In the genomic region with DNA sequence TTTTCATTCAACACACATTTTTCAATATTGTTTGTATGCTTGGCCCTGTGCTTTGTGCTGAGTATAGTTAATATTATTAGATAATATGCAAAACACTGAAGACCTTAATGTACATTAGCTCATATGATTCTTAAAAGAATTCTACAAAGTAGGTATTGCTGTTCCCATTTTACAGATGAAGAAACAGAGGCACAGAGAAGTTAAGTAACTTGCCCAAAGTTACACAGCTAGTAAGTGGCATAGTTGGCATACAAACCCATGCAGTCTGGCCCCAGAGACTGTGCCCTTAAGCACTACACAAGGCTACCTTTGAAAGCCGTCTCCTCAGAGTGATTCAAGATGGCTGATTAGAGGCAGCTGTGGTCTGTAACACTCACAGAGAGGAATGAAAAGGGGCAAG, we compare ENCODE assay signal across 39 cellular contexts.
"Had no signal": no experiment of that assay in that cellular context is flagged by ENCODE, and none has a peak within 500 bp of the region (broad histone marks: within the 10 kb centered on the region; RNA-seq: fewer than 3 reads in every experiment).

No MANE protein-coding gene starts in this region.

- ATAC-seq: activated naive CD4-positive, alpha-beta T cell treated with anti-CD3 and anti-CD28 coated beads, Interleukin-2, amount 50 U/mL, for 72 hours; activated naive CD8-positive, alpha-beta T cell treated with anti-CD3 and anti-CD28 coated beads, Interleukin-2, amount 50 U/mL, for 24 hours; activated T-cell treated with anti-CD3 and anti-CD28 coated beads, Interleukin-2, amount 50 U/mL, for 4 hours; activated T-cell treated with anti-CD3 and anti-CD28 coated beads, Interleukin-2, amount 50 U/mL, for 72 hours; activated T-helper 17 cell treated with anti-CD3 and anti-CD28 coated beads, Interleukin-2, amount 50 U/mL, for 72 hours; body of pancreas had no signal

- H3K4me1 ChIP-seq: adrenal gland, ascending aorta, body of pancreas, breast epithelium had no signal

- H3K4me3 ChIP-seq: adrenal gland, ascending aorta, body of pancreas, breast epithelium, cardiac muscle cell had no signal

- H3K36me3 Mint-ChIP-seq: activated naive CD4-positive, alpha-beta T cell treated with anti-CD3 and anti-CD28 coated beads, Interleukin-2, amount 10 ng/mL, durations not matched to agents 7 days and 5 days; activated naive CD4-positive, alpha-beta T cell treated with anti-CD3 and anti-CD28 coated beads, Interleukin-2, amount 50 U/mL, for 24 hours; activated naive CD4-positive, alpha-beta T cell treated with anti-CD3 and anti-CD28 coated beads, Interleukin-2, amount 50 U/mL, for 72 hours; activated naive CD8-positive, alpha-beta T cell; activated naive CD8-positive, alpha-beta T cell treated with anti-CD3 and anti-CD28 coated beads for 36 hours; activated naive CD8-positive, alpha-beta T cell treated with anti-CD3 and anti-CD28 coated beads, Interleukin-2, amount 10 ng/mL, durations not matched to agents 7 days and 5 days; brain had no signal

- H3K4me1 Mint-ChIP-seq: activated naive CD4-positive, alpha-beta T cell treated with anti-CD3 and anti-CD28 coated beads, Interleukin-2, amount 10 ng/mL, durations not matched to agents 7 days and 5 days; activated naive CD4-positive, alpha-beta T cell treated with anti-CD3 and anti-CD28 coated beads, Interleukin-2, amount 50 U/mL, for 24 hours; activated naive CD8-positive, alpha-beta T cell treated with anti-CD3 and anti-CD28 coated beads for 36 hours; activated naive CD8-positive, alpha-beta T cell treated with anti-CD3 and anti-CD28 coated beads, Interleukin-2, amount 10 ng/mL, durations not matched to agents 7 days and 5 days; activated naive CD8-positive, alpha-beta T cell treated with anti-CD3 and anti-CD28 coated beads, Interleukin-2, amount 50 U/mL, for 24 hours; activated T-helper 17 cell treated with anti-CD3 and anti-CD28 coated beads, Interleukin-2, amount 50 U/mL, for 72 hours; brain; central memory CD8-positive, alpha-beta T cell had no signal

- H3K27me3 Mint-ChIP-seq: activated naive CD4-positive, alpha-beta T cell treated with anti-CD3 and anti-CD28 coated beads, Interleukin-2, amount 10 ng/mL, durations not matched to agents 7 days and 5 days; activated naive CD4-positive, alpha-beta T cell treated with anti-CD3 and anti-CD28 coated beads, Interleukin-2, amount 50 U/mL, for 24 hours; activated naive CD8-positive, alpha-beta T cell treated with anti-CD3 and anti-CD28 coated beads, Interleukin-2, amount 10 ng/mL, durations not matched to agents 7 days and 5 days; activated naive CD8-positive, alpha-beta T cell treated with anti-CD3 and anti-CD28 coated beads, Interleukin-2, amount 50 U/mL, for 24 hours; activated T-helper 17 cell treated with anti-CD3 and anti-CD28 coated beads, Interleukin-2, amount 50 U/mL, for 72 hours; central memory CD8-positive, alpha-beta T cell had no signal

- H3K36me3 ChIP-seq: adrenal gland, ascending aorta, brain microvascular endothelial cell, breast epithelium, cardiac muscle cell had no signal

- H3K27ac Mint-ChIP-seq: activated naive CD4-positive, alpha-beta T cell treated with anti-CD3 and anti-CD28 coated beads, Interleukin-2, amount 10 ng/mL, durations not matched to agents 7 days and 5 days; activated naive CD4-positive, alpha-beta T cell treated with anti-CD3 and anti-CD28 coated beads, Interleukin-2, amount 50 U/mL, for 24 hours; activated naive CD4-positive, alpha-beta T cell treated with anti-CD3 and anti-CD28 coated beads, Interleukin-2, amount 50 U/mL, for 72 hours; activated naive CD8-positive, alpha-beta T cell; activated naive CD8-positive, alpha-beta T cell treated with anti-CD3 and anti-CD28 coated beads for 36 hours; activated naive CD8-positive, alpha-beta T cell treated with anti-CD3 and anti-CD28 coated beads, Interleukin-2, amount 10 ng/mL, durations not matched to agents 7 days and 5 days; activated naive CD8-positive, alpha-beta T cell treated with anti-CD3 and anti-CD28 coated beads, Interleukin-2, amount 50 U/mL, for 24 hours; activated T-cell treated with anti-CD3 and anti-CD28 coated beads, Interleukin-2, amount 50 U/mL, for 24 hours; activated T-cell treated with anti-CD3 and anti-CD28 coated beads, Interleukin-2, amount 50 U/mL, for 72 hours; activated T-helper 1 cell treated with anti-CD3 and anti-CD28 coated beads, Interleukin-12 subunit alpha, Interleukin-12 subunit beta, Interleukin-2, Interleukin-4 antibody, amounts not matched to agents 30 ng/mL and 10 ng/mL and 1 ng/mL, durations not matched to agents 14 hours and 24 hours and 36 hours; activated T-helper 17 cell treated with anti-CD3 and anti-CD28 coated beads, Interleukin-2, amount 50 U/mL, for 72 hours; activated T-helper 2 cell treated with anti-CD3 and anti-CD28 coated beads, Interferon-gamma antibody, Interleukin-2, Interleukin-4, amounts not matched to agents 10 μg/mL and 5 μg/mL and 100 μg/mL, durations not matched to agents 14 hours and 24 hours and 36 hours; brain had no signal

- H3K27ac ChIP-seq: adrenal gland, ascending aorta, body of pancreas, brain microvascular endothelial cell, breast epithelium, cardiac muscle cell had no signal

- H3K4me3 Mint-ChIP-seq: activated naive CD4-positive, alpha-beta T cell treated with anti-CD3 and anti-CD28 coated beads for 36 hours; activated naive CD4-positive, alpha-beta T cell treated with anti-CD3 and anti-CD28 coated beads, Interleukin-2, amount 10 ng/mL, durations not matched to agents 7 days and 5 days; activated naive CD4-positive, alpha-beta T cell treated with anti-CD3 and anti-CD28 coated beads, Interleukin-2, amount 50 U/mL, for 24 hours; activated naive CD8-positive, alpha-beta T cell; activated naive CD8-positive, alpha-beta T cell treated with anti-CD3 and anti-CD28 coated beads for 36 hours; activated naive CD8-positive, alpha-beta T cell treated with anti-CD3 and anti-CD28 coated beads, Interleukin-2, amount 10 ng/mL, durations not matched to agents 7 days and 5 days; activated naive CD8-positive, alpha-beta T cell treated with anti-CD3 and anti-CD28 coated beads, Interleukin-2, amount 50 U/mL, for 24 hours; activated T-cell treated with anti-CD3 and anti-CD28 coated beads, Interleukin-2, amount 50 U/mL, for 24 hours; activated T-cell treated with anti-CD3 and anti-CD28 coated beads, Interleukin-2, amount 50 U/mL, for 4 hours; activated T-cell treated with anti-CD3 and anti-CD28 coated beads, Interleukin-2, amount 50 U/mL, for 72 hours; activated T-helper 1 cell treated with anti-CD3 and anti-CD28 coated beads, Interleukin-12 subunit alpha, Interleukin-12 subunit beta, Interleukin-2, Interleukin-4 antibody, amounts not matched to agents 30 ng/mL and 10 ng/mL and 1 ng/mL, durations not matched to agents 14 hours and 24 hours and 36 hours; activated T-helper 17 cell treated with anti-CD3 and anti-CD28 coated beads, Interleukin-2, amount 50 U/mL, for 72 hours; brain; central memory CD8-positive, alpha-beta T cell had no signal

- H3K27me3 ChIP-seq: ascending aorta, body of pancreas, brain microvascular endothelial cell, cardiac muscle cell had no signal

- FAIRE-seq: astrocyte, bronchial epithelial cell had no signal

- H3K9me3 Mint-ChIP-seq: activated naive CD4-positive, alpha-beta T cell treated with anti-CD3 and anti-CD28 coated beads for 36 hours; activated naive CD4-positive, alpha-beta T cell treated with anti-CD3 and anti-CD28 coated beads, Interleukin-2, amount 10 ng/mL, durations not matched to agents 7 days and 5 days; activated naive CD4-positive, alpha-beta T cell treated with anti-CD3 and anti-CD28 coated beads, Interleukin-2, amount 50 U/mL, for 24 hours; activated naive CD8-positive, alpha-beta T cell treated with anti-CD3 and anti-CD28 coated beads, Interleukin-2, amount 10 ng/mL, durations not matched to agents 7 days and 5 days; activated naive CD8-positive, alpha-beta T cell treated with anti-CD3 and anti-CD28 coated beads, Interleukin-2, amount 50 U/mL, for 24 hours; activated T-cell treated with anti-CD3 and anti-CD28 coated beads, Interleukin-2, amount 50 U/mL, for 24 hours; activated T-helper 1 cell treated with anti-CD3 and anti-CD28 coated beads, Interleukin-12 subunit alpha, Interleukin-12 subunit beta, Interleukin-2, Interleukin-4 antibody, amounts not matched to agents 30 ng/mL and 10 ng/mL and 1 ng/mL, durations not matched to agents 14 hours and 24 hours and 36 hours; activated T-helper 17 cell treated with anti-CD3 and anti-CD28 coated beads, Interleukin-2, amount 50 U/mL, for 72 hours; activated T-helper 2 cell treated with anti-CD3 and anti-CD28 coated beads, Interferon-gamma antibody, Interleukin-2, Interleukin-4, amounts not matched to agents 10 μg/mL and 5 μg/mL and 100 μg/mL, durations not matched to agents 14 hours and 24 hours and 36 hours had no signal

- H3K9me3 ChIP-seq: adrenal gland, ascending aorta, body of pancreas had no signal

- DNase-seq: activated effector memory CD4-positive, alpha-beta T cell treated with anti-CD3 and anti-CD28 coated beads, Interleukin-2, amount 50 U/mL, for 16 hours; activated effector memory CD4-positive, alpha-beta T cell treated with Interleukin-2 at 50 U/mL for 16 hours; activated gamma-delta T cell; activated gamma-delta T cell treated with Interleukin-2 at 50 U/mL for 16 hours; activated naive CD4-positive, alpha-beta T cell; activated naive CD4-positive, alpha-beta T cell treated with anti-CD3 and anti-CD28 coated beads for 36 hours; activated naive CD4-positive, alpha-beta T cell treated with anti-CD3 and anti-CD28 coated beads, Interleukin-2, amount 10 ng/mL, durations not matched to agents 7 days and 5 days; activated naive CD4-positive, alpha-beta T cell treated with anti-CD3 and anti-CD28 coated beads, Interleukin-2, amount 50 U/mL, for 16 hours; activated naive CD4-positive, alpha-beta T cell treated with Interleukin-2 at 50 U/mL for 16 hours; activated naive CD8-positive, alpha-beta T cell treated with anti-CD3 and anti-CD28 coated beads for 36 hours; activated naive CD8-positive, alpha-beta T cell treated with anti-CD3 and anti-CD28 coated beads, Interleukin-2, amount 10 ng/mL, durations not matched to agents 7 days and 5 days; activated naive CD8-positive, alpha-beta T cell treated with anti-CD3 and anti-CD28 coated beads, Interleukin-2, amount 50 U/mL, for 24 hours; activated T-cell treated with anti-CD3 and anti-CD28 coated beads, Interleukin-2, amount 50 U/mL, for 24 hours; activated T-cell treated with anti-CD3 and anti-CD28 coated beads, Interleukin-2, amount 50 U/mL, for 4 hours; activated T-cell treated with anti-CD3 and anti-CD28 coated beads, Interleukin-2, amount 50 U/mL, for 48 hours; activated T-cell treated with anti-CD3 and anti-CD28 coated beads, Interleukin-2, amount 50 U/mL, for 72 hours; adrenal gland; amniotic stem cell; amygdala; anterior cingulate cortex; aorta; body of pancreas; brain microvascular endothelial cell; caudate nucleus; central memory CD4-positive, alpha-beta T cell; cerebellar nuclear complex had no signal
